Comparison of ENCODE assay signal across 9 cellular contexts in genomic region chr3:113310960-113311359, GRCh38.
"Had no signal": no experiment of that assay in that cellular context is flagged by ENCODE, and none has a peak within 500 bp of the region (broad histone marks: within the 10 kb centered on the region; RNA-seq: fewer than 3 reads in every experiment).

No MANE protein-coding gene starts in this region.

- H3K4me3 ChIP-seq: GM23338 had no signal

- H2AFZ ChIP-seq: GM23338 had no signal

- H3K9ac ChIP-seq: KMS-11 had no signal

- H3K4me2 ChIP-seq: GM23338, KMS-11 had no signal

- H3K27ac ChIP-seq: KMS-11 had no signal

- DNase-seq: H9, HCEC 1CT, Karpas-422, KBM-7 had no signal

- ATAC-seq: GM23338 had no signal

- FAIRE-seq: H1, H54, HTR-8/SVneo had no signal
